ENCODE assay signal across 18 cellular contexts in genomic region chr18:32891130-32891529, GRCh38.
DNase-seq lines count a peak whose midpoint lies in the region; ATAC-seq lines count a peak whose summit lies in the region.
"Had no signal": no experiment of that assay in that cellular context is flagged by ENCODE, and none has a peak within 500 bp of the region (broad histone marks: within the 10 kb centered on the region; RNA-seq: fewer than 3 reads in every experiment).

No MANE protein-coding gene starts in this region.

- no peaks in the 10 kb centered on the region for H3K9me3 Mint-ChIP-seq in memory B cell
- H3K9me3 Mint-ChIP-seq: central memory CD8-positive, alpha-beta T cell had no signal

- H3K27me3 Mint-ChIP-seq in memory B cell = no peaks in the 10 kb centered on the region
- H3K27me3 Mint-ChIP-seq: CD8-positive, alpha-beta memory T cell; central memory CD8-positive, alpha-beta T cell had no signal

- H3K4me3 Mint-ChIP-seq in memory B cell = no peak overlapping the region
- H3K4me3 Mint-ChIP-seq: CD8-positive, alpha-beta memory T cell; central memory CD8-positive, alpha-beta T cell; natural killer cell had no signal

- no peak for DNase-seq in memory B cell (ENCODE audit: low spot score in 2 of 2)
- DNase-seq in NCI-H526 (lab: John Stamatoyannopoulos, UW) = no peak
- no peak for DNase-seq in COLO668 (lab: John Stamatoyannopoulos, UW; ENCODE audit: unreplicated experiment)
- DNase-seq in COR-L47 (lab: John Stamatoyannopoulos, UW) = no peak
- DNase-seq: activated naive CD4-positive, alpha-beta T cell; CD8-positive, alpha-beta memory T cell; H7; natural killer cell; NCI-H1417 treated with DMSO at 0.1 percent for 48 hours; NCI-H526 treated with DMSO at 0.1 percent for 48 hours; SHP77; sigmoid colon; stimulated activated naive CD8-positive, alpha-beta T cell treated with anti-CD3 and anti-CD28 coated beads, Interleukin-15, Interleukin-2, amounts not matched to agents 100 U/mL and 50 U/mL, for 24 hours had no signal

- no peak overlapping the region for H3K27ac Mint-ChIP-seq in memory B cell
- H3K27ac Mint-ChIP-seq: CD8-positive, alpha-beta memory T cell; natural killer cell had no signal

- ATAC-seq in GM18858 (IDR thresholded peaks at IDR 0.05; ENCODE audit: unreplicated experiment) (peak; percentile 85), GM21515 (IDR thresholded peaks at IDR 0.05; ENCODE audit: unreplicated experiment) (peak; percentile 82), HG03025 (IDR thresholded peaks at IDR 0.05; ENCODE audit: low FRiP score, unreplicated experiment) (peak; percentile 84), memory B cell (ENCODE audit: low read depth) (peak; percentile 73), GM21717 (IDR thresholded peaks at IDR 0.05; ENCODE audit: unreplicated experiment) (no peak)
- ATAC-seq: natural killer cell; stimulated activated naive CD8-positive, alpha-beta T cell treated with anti-CD3 and anti-CD28 coated beads, Interleukin-15, Interleukin-2, amounts not matched to agents 100 U/mL and 50 U/mL, for 24 hours had no signal

- peaks cover 6% of the 10 kb centered on the region for H3K4me1 Mint-ChIP-seq in memory B cell
- H3K4me1 Mint-ChIP-seq: CD8-positive, alpha-beta memory T cell; central memory CD8-positive, alpha-beta T cell; natural killer cell had no signal

- no peaks in the 10 kb centered on the region for H3K36me3 Mint-ChIP-seq in memory B cell
- H3K36me3 Mint-ChIP-seq: CD8-positive, alpha-beta memory T cell; natural killer cell had no signal
